Comparison of ENCODE assay signal across 33 cellular contexts in genomic region chr5:10470669-10471068, GRCh38. TPM values are rescaled to one million over a fixed set of nuclear protein-coding genes. Genes with fewer than 3 reads are reported as not detected.
"Had no signal": no experiment of that assay in that cellular context is flagged by ENCODE, and none has a peak within 500 bp of the region (broad histone marks: within the 10 kb centered on the region; RNA-seq: fewer than 3 reads in every experiment).

No MANE protein-coding gene starts in this region.

- H3K27ac Mint-ChIP-seq: activated B cell treated with CpG ODN at 0.5 μM for 24 hours; activated CD8-positive, alpha-beta T cell treated with anti-CD3 and anti-CD28 coated beads for 36 hours; activated naive CD4-positive, alpha-beta T cell treated with anti-CD3 and anti-CD28 coated beads for 36 hours; activated naive CD4-positive, alpha-beta T cell treated with anti-CD3 and anti-CD28 coated beads, Interleukin-2, amount 50 U/mL, for 24 hours; activated naive CD8-positive, alpha-beta T cell treated with anti-CD3 and anti-CD28 coated beads for 36 hours; activated naive CD8-positive, alpha-beta T cell treated with anti-CD3 and anti-CD28 coated beads, Interleukin-2, amount 50 U/mL, for 24 hours; activated T-helper 1 cell treated with anti-CD3 and anti-CD28 coated beads, Interleukin-12 subunit alpha, Interleukin-12 subunit beta, Interleukin-2, Interleukin-4 antibody, amounts not matched to agents 30 ng/mL and 10 ng/mL and 1 ng/mL, durations not matched to agents 14 hours and 24 hours and 36 hours; activated T-helper 2 cell treated with anti-CD3 and anti-CD28 coated beads, Interferon-gamma antibody, Interleukin-2, Interleukin-4, amounts not matched to agents 10 μg/mL and 5 μg/mL and 100 μg/mL, durations not matched to agents 14 hours and 24 hours and 36 hours; effector memory CD8-positive, alpha-beta T cell; T-helper 17 cell; T-helper 2 cell treated with Interferon-gamma antibody and Interleukin-4, amounts not matched to agents 5 μg/mL and 100 μg/mL, for 36 hours had no signal

- DNase-seq: activated B cell treated with CpG ODN at 0.5 μM for 24 hours; activated CD4-positive, alpha-beta T cell treated with anti-CD3 and anti-CD28 coated beads for 48 hours; activated CD4-positive, alpha-beta T cell treated with anti-CD3 and anti-CD28 coated beads, Interleukin-2, amount 50 U/mL, for 1 hour; activated CD4-positive, alpha-beta T cell treated with anti-CD3 and anti-CD28 coated beads, Interleukin-2, amount 50 U/mL, for 48 hours; activated CD8-positive, alpha-beta memory T cell treated with anti-CD3 and anti-CD28 coated beads for 24 hours; activated CD8-positive, alpha-beta T cell treated with anti-CD3 and anti-CD28 coated beads for 36 hours; activated effector memory CD4-positive, alpha-beta T cell treated with anti-CD3 and anti-CD28 coated beads, Interleukin-2, amount 50 U/mL, for 16 hours; activated naive CD4-positive, alpha-beta T cell treated with anti-CD3 and anti-CD28 coated beads for 36 hours; activated naive CD8-positive, alpha-beta T cell treated with anti-CD3 and anti-CD28 coated beads for 36 hours; activated naive CD8-positive, alpha-beta T cell treated with anti-CD3 and anti-CD28 coated beads, Interleukin-2, amount 50 U/mL, for 24 hours; activated T-cell treated with anti-CD3 and anti-CD28 coated beads, Interleukin-2, amount 50 U/mL, for 1 hour; activated T-cell treated with anti-CD3 and anti-CD28 coated beads, Interleukin-2, amount 50 U/mL, for 48 hours; adrenal gland; amygdala; aorta; body of pancreas; caudate nucleus; cortex of kidney; dermis blood vessel endothelial cell; effector CD4-positive, alpha-beta T cell; effector memory CD8-positive, alpha-beta T cell; erythroblast; foreskin melanocyte; T-helper 1 cell; T-helper 17 cell; T1000; WERI-Rb-1 had no signal

- H3K4me1 Mint-ChIP-seq: activated B cell treated with CpG ODN at 0.5 μM for 24 hours; activated naive CD4-positive, alpha-beta T cell treated with anti-CD3 and anti-CD28 coated beads, Interleukin-2, amount 50 U/mL, for 24 hours; T-helper 17 cell had no signal

- ATAC-seq: activated CD4-positive, CD25-positive, alpha-beta regulatory T cell treated with anti-CD3 and anti-CD28 coated beads, Interleukin-2, amount 50 U/mL, for 24 hours; activated CD8-positive, alpha-beta T cell treated with anti-CD3 and anti-CD28 coated beads for 36 hours; activated naive CD8-positive, alpha-beta T cell treated with anti-CD3 and anti-CD28 coated beads, Interleukin-2, amount 50 U/mL, for 24 hours; body of pancreas; effector memory CD8-positive, alpha-beta T cell; gastroesophageal sphincter; T-helper 17 cell had no signal

- H3K27me3 Mint-ChIP-seq: activated CD8-positive, alpha-beta T cell treated with anti-CD3 and anti-CD28 coated beads for 36 hours; activated naive CD8-positive, alpha-beta T cell treated with anti-CD3 and anti-CD28 coated beads for 36 hours; T-helper 17 cell had no signal

- H3K4me3 Mint-ChIP-seq: activated B cell treated with CpG ODN at 0.5 μM for 24 hours; activated CD8-positive, alpha-beta T cell treated with anti-CD3 and anti-CD28 coated beads for 36 hours; activated naive CD4-positive, alpha-beta T cell treated with anti-CD3 and anti-CD28 coated beads for 36 hours; activated naive CD4-positive, alpha-beta T cell treated with anti-CD3 and anti-CD28 coated beads, Interleukin-2, amount 50 U/mL, for 24 hours; activated naive CD8-positive, alpha-beta T cell treated with anti-CD3 and anti-CD28 coated beads for 36 hours; activated naive CD8-positive, alpha-beta T cell treated with anti-CD3 and anti-CD28 coated beads, Interleukin-2, amount 50 U/mL, for 24 hours; activated T-helper 1 cell treated with anti-CD3 and anti-CD28 coated beads, Interleukin-12 subunit alpha, Interleukin-12 subunit beta, Interleukin-2, Interleukin-4 antibody, amounts not matched to agents 30 ng/mL and 10 ng/mL and 1 ng/mL, durations not matched to agents 14 hours and 24 hours and 36 hours; effector memory CD8-positive, alpha-beta T cell; T-helper 17 cell; T-helper 2 cell treated with Interferon-gamma antibody and Interleukin-4, amounts not matched to agents 5 μg/mL and 100 μg/mL, for 36 hours had no signal

- H3K9me3 Mint-ChIP-seq: activated T-helper 1 cell treated with anti-CD3 and anti-CD28 coated beads, Interleukin-12 subunit alpha, Interleukin-12 subunit beta, Interleukin-2, Interleukin-4 antibody, amounts not matched to agents 30 ng/mL and 10 ng/mL and 1 ng/mL, durations not matched to agents 14 hours and 24 hours and 36 hours; activated T-helper 2 cell treated with anti-CD3 and anti-CD28 coated beads, Interferon-gamma antibody, Interleukin-2, Interleukin-4, amounts not matched to agents 10 μg/mL and 5 μg/mL and 100 μg/mL, durations not matched to agents 14 hours and 24 hours and 36 hours; effector memory CD8-positive, alpha-beta T cell; T-helper 2 cell treated with Interferon-gamma antibody and Interleukin-4, amounts not matched to agents 5 μg/mL and 100 μg/mL, for 36 hours had no signal

- H3K36me3 Mint-ChIP-seq: activated naive CD8-positive, alpha-beta T cell treated with anti-CD3 and anti-CD28 coated beads for 36 hours had no signal

RNA-seq across cellular contexts. Expression of gene ROPN1L, which starts 29.0 kb away (rescaled TPM):
- total RNA-seq: activated CD8-positive, alpha-beta T cell treated with anti-CD3 and anti-CD28 coated beads for 36 hours; activated naive CD4-positive, alpha-beta T cell treated with anti-CD3 and anti-CD28 coated beads for 36 hours; activated naive CD8-positive, alpha-beta T cell treated with anti-CD3 and anti-CD28 coated beads for 36 hours had no signal
